Comparison of ENCODE assay signal across 2 cellular contexts in the genomic region with DNA sequence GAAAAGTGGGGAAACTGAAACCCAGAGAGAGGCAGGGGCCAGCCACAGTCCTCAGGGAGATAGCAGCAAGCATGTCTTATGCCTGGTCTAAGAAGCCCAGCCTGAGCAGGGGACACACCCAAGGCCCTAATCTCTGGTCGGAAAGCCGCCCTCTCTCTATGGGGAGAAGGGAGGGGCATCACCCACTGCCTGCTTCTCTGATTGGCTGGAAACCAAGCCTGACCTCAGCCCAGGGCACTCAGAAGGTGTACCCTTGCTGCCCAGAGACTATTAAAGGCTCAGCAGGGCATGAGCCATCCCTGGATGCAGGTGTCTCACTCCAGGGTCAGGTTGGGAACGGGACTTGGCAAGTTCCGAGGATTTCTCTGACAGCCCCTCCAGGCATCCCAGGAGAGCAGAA.
TF ChIP-seq lines count a peak whose summit lies in the region.

No MANE protein-coding gene starts in this region.

TF ChIP-seq in HEK293, 187 proteins besides CTCF, POLR2A, EP300 and RAD21:
- TF ChIP-seq ZNF202 (tag by site-specific recombination; IDR thresholded peaks at IDR 0.05; ENCODE audit: borderline replicate concordance) (no peak), SP7 (tag by site-specific recombination; IDR thresholded peaks at IDR 0.05) (no peak), ZNF24 (tag by site-specific recombination; IDR thresholded peaks at IDR 0.05) (no peak), ZNF292 (tag by site-specific recombination; IDR thresholded peaks at IDR 0.05; ENCODE audit: borderline replicate concordance, low read depth) (no peak), ZNF645 (tag by site-specific recombination; IDR thresholded peaks at IDR 0.05) (no peak), ZNF132 (tag by site-specific recombination; IDR thresholded peaks at IDR 0.05; ENCODE audit: borderline replicate concordance) (no peak), KLF1 (tag by site-specific recombination; IDR thresholded peaks at IDR 0.05) (peak; percentile 88), ZNF239 (tag by site-specific recombination; IDR thresholded peaks at IDR 0.05) (no peak), EGR2 (tag by site-specific recombination; IDR thresholded peaks at IDR 0.05; ENCODE audit: low read depth) (0 out of 2 replicates have a peak, but pooled peaks have one; percentile 22), WT1 (tag by site-specific recombination; IDR thresholded peaks at IDR 0.05) (no peak)
- TF ChIP-seq, protein P1, sequence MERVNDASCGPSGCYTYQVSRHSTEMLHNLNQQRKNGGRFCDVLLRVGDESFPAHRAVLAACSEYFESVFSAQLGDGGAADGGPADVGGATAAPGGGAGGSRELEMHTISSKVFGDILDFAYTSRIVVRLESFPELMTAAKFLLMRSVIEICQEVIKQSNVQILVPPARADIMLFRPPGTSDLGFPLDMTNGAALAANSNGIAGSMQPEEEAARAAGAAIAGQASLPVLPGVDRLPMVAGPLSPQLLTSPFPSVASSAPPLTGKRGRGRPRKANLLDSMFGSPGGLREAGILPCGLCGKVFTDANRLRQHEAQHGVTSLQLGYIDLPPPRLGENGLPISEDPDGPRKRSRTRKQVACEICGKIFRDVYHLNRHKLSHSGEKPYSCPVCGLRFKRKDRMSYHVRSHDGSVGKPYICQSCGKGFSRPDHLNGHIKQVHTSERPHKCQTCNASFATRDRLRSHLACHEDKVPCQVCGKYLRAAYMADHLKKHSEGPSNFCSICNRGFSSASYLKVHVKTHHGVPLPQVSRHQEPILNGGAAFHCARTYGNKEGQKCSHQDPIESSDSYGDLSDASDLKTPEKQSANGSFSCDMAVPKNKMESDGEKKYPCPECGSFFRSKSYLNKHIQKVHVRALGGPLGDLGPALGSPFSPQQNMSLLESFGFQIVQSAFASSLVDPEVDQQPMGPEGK (tag by site-specific recombination; IDR thresholded peaks at IDR 0.05) = 0 out of 2 replicates have a peak, but pooled peaks have one; percentile 19
- TF ChIP-seq, protein P2, sequence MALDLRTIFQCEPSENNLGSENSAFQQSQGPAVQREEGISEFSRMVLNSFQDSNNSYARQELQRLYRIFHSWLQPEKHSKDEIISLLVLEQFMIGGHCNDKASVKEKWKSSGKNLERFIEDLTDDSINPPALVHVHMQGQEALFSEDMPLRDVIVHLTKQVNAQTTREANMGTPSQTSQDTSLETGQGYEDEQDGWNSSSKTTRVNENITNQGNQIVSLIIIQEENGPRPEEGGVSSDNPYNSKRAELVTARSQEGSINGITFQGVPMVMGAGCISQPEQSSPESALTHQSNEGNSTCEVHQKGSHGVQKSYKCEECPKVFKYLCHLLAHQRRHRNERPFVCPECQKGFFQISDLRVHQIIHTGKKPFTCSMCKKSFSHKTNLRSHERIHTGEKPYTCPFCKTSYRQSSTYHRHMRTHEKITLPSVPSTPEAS (tag by site-specific recombination; IDR thresholded peaks at IDR 0.05) = no peak
TF ChIP-seq in HEK293: peak in this region for 3.

TF ChIP-seq in H1, 55 proteins besides CTCF, POLR2A, EP300 and RAD21:
- TF ChIP-seq, protein P3, sequence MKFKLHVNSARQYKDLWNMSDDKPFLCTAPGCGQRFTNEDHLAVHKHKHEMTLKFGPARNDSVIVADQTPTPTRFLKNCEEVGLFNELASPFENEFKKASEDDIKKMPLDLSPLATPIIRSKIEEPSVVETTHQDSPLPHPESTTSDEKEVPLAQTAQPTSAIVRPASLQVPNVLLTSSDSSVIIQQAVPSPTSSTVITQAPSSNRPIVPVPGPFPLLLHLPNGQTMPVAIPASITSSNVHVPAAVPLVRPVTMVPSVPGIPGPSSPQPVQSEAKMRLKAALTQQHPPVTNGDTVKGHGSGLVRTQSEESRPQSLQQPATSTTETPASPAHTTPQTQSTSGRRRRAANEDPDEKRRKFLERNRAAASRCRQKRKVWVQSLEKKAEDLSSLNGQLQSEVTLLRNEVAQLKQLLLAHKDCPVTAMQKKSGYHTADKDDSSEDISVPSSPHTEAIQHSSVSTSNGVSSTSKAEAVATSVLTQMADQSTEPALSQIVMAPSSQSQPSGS (IDR thresholded peaks at IDR 0.05; ENCODE audit: low read length) = no peak
